ENCODE assay signal across 19 cellular contexts in genomic region chr11:131829725-131830124, GRCh38.
"Had no signal": no experiment of that assay in that cellular context is flagged by ENCODE, and none has a peak within 500 bp of the region (broad histone marks: within the 10 kb centered on the region; RNA-seq: fewer than 3 reads in every experiment).

No MANE protein-coding gene starts in this region.

- H3K9me3 ChIP-seq: esophagus squamous epithelium, gastrocnemius medialis, testis, uterus had no signal

- H3K36me3 ChIP-seq: cardiac muscle cell, esophagus squamous epithelium, gastrocnemius medialis, heart left ventricle, uterus had no signal

- H3K4me1 ChIP-seq: esophagus squamous epithelium, gastrocnemius medialis, heart left ventricle, testis, uterus had no signal

- H3K4me3 ChIP-seq: cardiac muscle cell, esophagus squamous epithelium, gastrocnemius medialis, heart left ventricle, testis, uterus had no signal

- DNase-seq: activated CD4-positive, alpha-beta T cell treated with anti-CD3 and anti-CD28 coated beads for 1 hour; activated CD4-positive, alpha-beta T cell treated with anti-CD3 and anti-CD28 coated beads, Interleukin-2, amount 50 U/mL, for 1 hour; activated CD8-positive, alpha-beta T cell treated with anti-CD3 and anti-CD28 coated beads, Interleukin-2, amount 10 ng/mL, durations not matched to agents 7 days and 5 days; activated gamma-delta T cell; activated naive CD4-positive, alpha-beta T cell treated with anti-CD3 and anti-CD28 coated beads, Interleukin-2, amount 50 U/mL, for 16 hours; activated naive CD8-positive, alpha-beta T cell treated with anti-CD3 and anti-CD28 coated beads, Interleukin-2, amount 50 U/mL, for 24 hours; cortex of kidney; endodermal cell; esophagus squamous epithelium; gastrocnemius medialis; heart left ventricle; retina; stimulated activated CD4-positive, alpha-beta T cell treated with anti-CD3 and anti-CD28 coated beads, Interleukin-2, amount 100 ng/mL, for 48 hours; stimulated activated naive CD4-positive, alpha-beta T cell; testis; trophoblast cell; uterus had no signal

- ATAC-seq: activated CD8-positive, alpha-beta T cell treated with anti-CD3 and anti-CD28 coated beads, Interleukin-2, amount 10 ng/mL, durations not matched to agents 7 days and 5 days; activated naive CD8-positive, alpha-beta T cell treated with anti-CD3 and anti-CD28 coated beads, Interleukin-2, amount 50 U/mL, for 24 hours; gastrocnemius medialis; heart left ventricle; natural killer cell treated with Interleukin-12 subunit alpha and Interleukin-12 subunit beta and Interleukin-15 and Interleukin-18, amount 100 ng/mL, for 72 hours had no signal

- H3K27ac ChIP-seq: cardiac muscle cell, esophagus squamous epithelium, gastrocnemius medialis, heart left ventricle, testis, uterus had no signal

- H3K27me3 ChIP-seq: esophagus squamous epithelium, gastrocnemius medialis, testis, uterus had no signal
